In the genomic region with DNA sequence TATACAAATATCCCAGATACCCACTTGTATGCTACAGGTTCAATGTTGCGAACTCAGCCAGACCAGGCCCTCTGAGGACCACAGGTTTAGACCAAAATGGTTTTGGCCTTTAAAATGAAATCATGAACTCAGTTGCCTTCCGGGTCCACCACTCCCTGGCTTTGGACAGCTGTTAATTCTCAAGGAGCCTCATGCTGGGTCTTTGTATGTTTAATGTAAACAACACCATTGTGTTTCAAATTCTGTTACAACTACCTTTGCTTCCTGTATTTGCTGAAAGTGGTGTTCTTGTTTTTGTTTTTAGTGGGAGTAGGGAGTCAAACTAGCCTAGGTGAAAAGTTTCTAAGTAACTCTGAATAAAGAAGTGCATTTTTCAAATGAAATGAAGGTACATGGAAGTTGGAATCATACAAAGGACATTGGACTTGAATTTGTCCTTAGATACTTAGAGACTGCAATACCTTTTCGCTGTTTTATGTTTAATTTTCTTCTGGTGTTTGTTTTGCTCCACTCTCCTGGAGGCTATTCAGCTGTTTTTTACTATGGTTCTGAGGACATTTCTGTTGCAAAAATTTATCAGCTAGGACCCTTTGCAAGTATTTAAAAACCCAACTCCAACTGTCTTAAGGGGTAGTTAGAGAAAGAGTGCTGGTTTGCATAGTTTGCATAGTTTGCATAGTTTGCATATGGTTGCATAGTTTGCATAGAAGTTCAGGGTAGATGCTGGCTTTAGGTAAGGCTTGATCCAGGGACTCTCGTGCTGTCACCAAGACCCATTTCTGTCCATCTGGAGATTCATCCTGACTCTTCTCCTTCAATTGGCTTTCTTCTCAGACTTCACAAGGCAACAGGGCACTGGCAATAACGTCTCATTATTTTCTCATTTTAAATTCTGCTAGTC, we compare ENCODE assay signal across 1 cellular context.
TF ChIP-seq lines count a peak whose summit lies in the region.

No MANE protein-coding gene starts in this region.

TF ChIP-seq in GM23338, 12 proteins besides CTCF, POLR2A, EP300 and RAD21 (continued from another document):
- TF ChIP-seq, protein P1, sequence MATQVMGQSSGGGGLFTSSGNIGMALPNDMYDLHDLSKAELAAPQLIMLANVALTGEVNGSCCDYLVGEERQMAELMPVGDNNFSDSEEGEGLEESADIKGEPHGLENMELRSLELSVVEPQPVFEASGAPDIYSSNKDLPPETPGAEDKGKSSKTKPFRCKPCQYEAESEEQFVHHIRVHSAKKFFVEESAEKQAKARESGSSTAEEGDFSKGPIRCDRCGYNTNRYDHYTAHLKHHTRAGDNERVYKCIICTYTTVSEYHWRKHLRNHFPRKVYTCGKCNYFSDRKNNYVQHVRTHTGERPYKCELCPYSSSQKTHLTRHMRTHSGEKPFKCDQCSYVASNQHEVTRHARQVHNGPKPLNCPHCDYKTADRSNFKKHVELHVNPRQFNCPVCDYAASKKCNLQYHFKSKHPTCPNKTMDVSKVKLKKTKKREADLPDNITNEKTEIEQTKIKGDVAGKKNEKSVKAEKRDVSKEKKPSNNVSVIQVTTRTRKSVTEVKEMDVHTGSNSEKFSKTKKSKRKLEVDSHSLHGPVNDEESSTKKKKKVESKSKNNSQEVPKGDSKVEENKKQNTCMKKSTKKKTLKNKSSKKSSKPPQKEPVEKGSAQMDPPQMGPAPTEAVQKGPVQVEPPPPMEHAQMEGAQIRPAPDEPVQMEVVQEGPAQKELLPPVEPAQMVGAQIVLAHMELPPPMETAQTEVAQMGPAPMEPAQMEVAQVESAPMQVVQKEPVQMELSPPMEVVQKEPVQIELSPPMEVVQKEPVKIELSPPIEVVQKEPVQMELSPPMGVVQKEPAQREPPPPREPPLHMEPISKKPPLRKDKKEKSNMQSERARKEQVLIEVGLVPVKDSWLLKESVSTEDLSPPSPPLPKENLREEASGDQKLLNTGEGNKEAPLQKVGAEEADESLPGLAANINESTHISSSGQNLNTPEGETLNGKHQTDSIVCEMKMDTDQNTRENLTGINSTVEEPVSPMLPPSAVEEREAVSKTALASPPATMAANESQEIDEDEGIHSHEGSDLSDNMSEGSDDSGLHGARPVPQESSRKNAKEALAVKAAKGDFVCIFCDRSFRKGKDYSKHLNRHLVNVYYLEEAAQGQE (IDR thresholded peaks at IDR 0.05; ENCODE audit: unreplicated experiment): no peak
